8 cellular contexts compared by ENCODE assay signal in the genomic region with DNA sequence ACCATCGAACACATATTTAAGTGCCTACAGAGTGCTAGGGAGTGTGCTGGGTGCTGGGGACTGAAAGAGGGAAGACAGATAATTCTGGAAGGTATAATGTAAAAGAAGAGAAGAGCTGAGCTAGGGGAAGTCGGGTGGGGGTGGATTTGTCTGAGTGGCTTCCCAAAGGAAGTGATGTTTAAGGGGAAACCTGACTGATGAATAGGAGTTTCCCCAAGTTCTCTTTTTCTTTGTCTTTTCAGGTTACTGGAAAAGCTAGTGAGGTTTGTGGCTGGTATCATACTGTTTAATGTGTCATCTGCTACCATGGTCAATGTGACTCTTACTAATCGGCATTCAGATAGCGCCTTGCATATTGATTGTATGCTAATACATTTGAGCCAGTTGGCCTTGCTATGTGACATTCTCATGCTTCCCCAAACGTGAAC.
DNase-seq lines count a peak whose midpoint lies in the region; ATAC-seq lines count a peak whose summit lies in the region.

No MANE protein-coding gene starts in this region.

- no peaks in the 10 kb centered on the region for H3K27me3 ChIP-seq in HAP-1 (ENCODE audit: low read depth)

- ATAC-seq in HG02870 (IDR thresholded peaks at IDR 0.05; ENCODE audit: unreplicated experiment): peak; percentile 79
- peak; percentile 95 for ATAC-seq in stimulated activated effector memory CD8-positive, alpha-beta T cell treated with anti-CD3 and anti-CD28 coated beads, Interleukin-12 subunit alpha, Interleukin-12 subunit beta, amount 100 ng/mL, for 72 hours

- H3K4me1 Mint-ChIP-seq in activated naive CD4-positive, alpha-beta T cell treated with anti-CD3 and anti-CD28 coated beads, Interleukin-2, amount 50 U/mL, for 24 hours: peaks cover 90% of the 10 kb centered on the region
- peaks cover 44% of the 10 kb centered on the region for H3K4me1 Mint-ChIP-seq in stimulated activated effector memory CD8-positive, alpha-beta T cell treated with anti-CD3 and anti-CD28 coated beads, Interleukin-12 subunit alpha, Interleukin-12 subunit beta, amount 100 ng/mL, for 72 hours

- DNase-seq in activated CD4-positive, alpha-beta T cell treated with anti-CD3 and anti-CD28 coated beads for 4 hours: peak; percentile 50 to 55
- DNase-seq in activated CD4-positive, alpha-beta T cell treated with anti-CD3 and anti-CD28 coated beads, Interleukin-2, amount 50 U/mL, for 1 hour: no peak
- DNase-seq in stimulated activated effector memory CD8-positive, alpha-beta T cell treated with anti-CD3 and anti-CD28 coated beads, Interleukin-12 subunit alpha, Interleukin-12 subunit beta, amount 100 ng/mL, for 72 hours (ENCODE audit: low spot score in 2 of 2): no peak
- no peak for DNase-seq in amygdala (lab: John Stamatoyannopoulos, UW)
- DNase-seq in NCI-H1105 treated with DMSO at 0.1 percent for 48 hours (lab: John Stamatoyannopoulos, UW): no peak
- DNase-seq in HAP-1 (ENCODE audit: low spot score in 2 of 2): no peak

- H3K27ac Mint-ChIP-seq in activated naive CD4-positive, alpha-beta T cell treated with anti-CD3 and anti-CD28 coated beads, Interleukin-2, amount 50 U/mL, for 24 hours: peak overlapping the region; percentile 90
- H3K27ac Mint-ChIP-seq in stimulated activated effector memory CD8-positive, alpha-beta T cell treated with anti-CD3 and anti-CD28 coated beads, Interleukin-12 subunit alpha, Interleukin-12 subunit beta, amount 100 ng/mL, for 72 hours: peak overlapping the region; percentile 46

- peak overlapping the region; percentile 30 for H3K4me3 Mint-ChIP-seq in activated naive CD4-positive, alpha-beta T cell treated with anti-CD3 and anti-CD28 coated beads, Interleukin-2, amount 50 U/mL, for 24 hours
- H3K4me3 Mint-ChIP-seq in stimulated activated effector memory CD8-positive, alpha-beta T cell treated with anti-CD3 and anti-CD28 coated beads, Interleukin-12 subunit alpha, Interleukin-12 subunit beta, amount 100 ng/mL, for 72 hours: peak overlapping the region; percentile 40

- H3K27me3 Mint-ChIP-seq in activated naive CD4-positive, alpha-beta T cell treated with anti-CD3 and anti-CD28 coated beads, Interleukin-2, amount 50 U/mL, for 24 hours: no peaks in the 10 kb centered on the region

- peaks cover 11% of the 10 kb centered on the region for H3K4me1 ChIP-seq in HAP-1

- no peaks in the 10 kb centered on the region for H3K9me3 ChIP-seq in HAP-1

- H3K4me3 ChIP-seq in HAP-1: no peak overlapping the region

- H3K9me3 Mint-ChIP-seq in activated naive CD4-positive, alpha-beta T cell treated with anti-CD3 and anti-CD28 coated beads, Interleukin-2, amount 50 U/mL, for 24 hours: no peaks in the 10 kb centered on the region
- no peaks in the 10 kb centered on the region for H3K9me3 Mint-ChIP-seq in stimulated activated effector memory CD8-positive, alpha-beta T cell treated with anti-CD3 and anti-CD28 coated beads, Interleukin-12 subunit alpha, Interleukin-12 subunit beta, amount 100 ng/mL, for 72 hours

- peaks cover 29% of the 10 kb centered on the region for H3K36me3 Mint-ChIP-seq in activated naive CD4-positive, alpha-beta T cell treated with anti-CD3 and anti-CD28 coated beads, Interleukin-2, amount 50 U/mL, for 24 hours
- H3K36me3 Mint-ChIP-seq in stimulated activated effector memory CD8-positive, alpha-beta T cell treated with anti-CD3 and anti-CD28 coated beads, Interleukin-12 subunit alpha, Interleukin-12 subunit beta, amount 100 ng/mL, for 72 hours: peaks cover 5% of the 10 kb centered on the region

- no peaks in the 10 kb centered on the region for H3K36me3 ChIP-seq in HAP-1 (replicated peaks)

- in situ Hi-C loops in HAP-1 (cut with MboI; ENCODE audit: low sequenced_read_pairs): no loop called here

Comparison
In these comparisons a context has a peak if more than half of its experiments do, and no peak if none do; other contexts are left out.
1. DNase-seq: peak in activated CD4-positive, alpha-beta T cell treated with anti-CD3 and anti-CD28 coated beads for 4 hours (2 of 2); none in activated CD4-positive, alpha-beta T cell treated with anti-CD3 and anti-CD28 coated beads, Interleukin-2, amount 50 U/mL, for 1 hour (single experiment), stimulated activated effector memory CD8-positive, alpha-beta T cell treated with anti-CD3 and anti-CD28 coated beads, Interleukin-12 subunit alpha, Interleukin-12 subunit beta, amount 100 ng/mL, for 72 hours (0 of 2), amygdala (0 of 56), NCI-H1105 treated with DMSO at 0.1 percent for 48 hours (single experiment) and HAP-1 (0 of 2).